ENCODE assay signal across 13 cellular contexts in genomic region chr9:38079410-38080105, GRCh38. TPM values are rescaled to one million over a fixed set of nuclear protein-coding genes. Genes with fewer than 3 reads are reported as not detected.
DNase-seq lines count a peak whose midpoint lies in the region; TF ChIP-seq lines count a peak whose summit lies in the region.
"Had no signal": no experiment of that assay in that cellular context is flagged by ENCODE, and none has a peak within 500 bp of the region (broad histone marks: within the 10 kb centered on the region; RNA-seq: fewer than 3 reads in every experiment).

No MANE protein-coding gene starts in this region.

- no peak overlapping the region for H3K4me3 Mint-ChIP-seq in activated naive CD4-positive, alpha-beta T cell treated with anti-CD3 and anti-CD28 coated beads for 36 hours
- H3K4me3 Mint-ChIP-seq: neural crest cell had no signal

- no peaks in the 10 kb centered on the region for H3K4me1 Mint-ChIP-seq in activated naive CD4-positive, alpha-beta T cell treated with anti-CD3 and anti-CD28 coated beads for 36 hours (ENCODE audit: low read depth)

- DNase-seq in AG10803 (ENCODE audit: low read depth) (peak; percentile 58), LHCN-M2 (ENCODE audit: low read depth) (peak; percentile 81), coronary artery (ENCODE audit: low spot score) (peak; percentile 71), myocyte (ENCODE audit: low read depth) (peak; percentile 63), NCI-H2081 (lab: John Stamatoyannopoulos, UW) (no peak), NCI-H1105 treated with DMSO at 0.1 percent for 48 hours (lab: John Stamatoyannopoulos, UW) (no peak)
- no peak for DNase-seq in activated naive CD4-positive, alpha-beta T cell treated with anti-CD3 and anti-CD28 coated beads for 36 hours
- no peak for DNase-seq in activated CD4-positive, alpha-beta T cell treated with anti-CD3 and anti-CD28 coated beads, Interleukin-2, amount 50 U/mL, for 48 hours
- DNase-seq: amygdala; NCI-H1092 treated with DMSO at 0.1 percent for 48 hours; stimulated activated CD4-positive, alpha-beta T cell treated with anti-CD3 and anti-CD28 coated beads, Interleukin-4, amount 100 ng/mL, for 4 hours; stomach had no signal

- no peak overlapping the region for H3K27ac Mint-ChIP-seq in activated naive CD4-positive, alpha-beta T cell treated with anti-CD3 and anti-CD28 coated beads for 36 hours

- peaks cover 9% of the 10 kb centered on the region for H3K27me3 Mint-ChIP-seq in activated naive CD4-positive, alpha-beta T cell treated with anti-CD3 and anti-CD28 coated beads for 36 hours (ENCODE audit: low read depth)

- no peak overlapping the region for H3K4me3 ChIP-seq in AG10803 (ENCODE audit: low read length)
- no peak overlapping the region for H3K4me3 ChIP-seq in coronary artery
- H3K4me3 ChIP-seq: stomach had no signal

- TF ChIP-seq CTCF in AG10803 (conservative IDR thresholded peaks at IDR 0.05; ENCODE audit: low read length) (no peak), coronary artery (IDR thresholded peaks at IDR 0.05) (no peak)

- CTCF ChIA-PET in activated naive CD4-positive, alpha-beta T cell treated with anti-CD3 and anti-CD28 coated beads for 36 hours (lab: Charles Lee): interaction anchor here (0.5 to 3.0 kb wide), 3 partner anchors 9 to 58 kb away, joined by 3 to 11 read pairs (median 4); no protein-coding TSS in a partner anchor

- H3K9me3 Mint-ChIP-seq in activated naive CD4-positive, alpha-beta T cell treated with anti-CD3 and anti-CD28 coated beads for 36 hours: no peaks in the 10 kb centered on the region
- H3K9me3 Mint-ChIP-seq: neural crest cell had no signal

- no peaks in the 10 kb centered on the region for H3K36me3 Mint-ChIP-seq in activated naive CD4-positive, alpha-beta T cell treated with anti-CD3 and anti-CD28 coated beads for 36 hours (ENCODE audit: low read depth)

- intact Hi-C loops in activated naive CD4-positive, alpha-beta T cell treated with anti-CD3 and anti-CD28 coated beads for 36 hours (cut with micrococcal nuclease): no loop called here

- peak overlapping the region in 1 of 2 donors; percentile 37 for H3K27ac ChIP-seq in coronary artery
- H3K27ac ChIP-seq: stomach had no signal

RNA-seq across cellular contexts. Expression of gene SHB, which starts 10.5 kb away (rescaled TPM):
- 27.1 and 33.2 TPM in 2 replicates for total RNA-seq in LHCN-M2 (2014; rRNA removed)
- polyA plus RNA-seq in LHCN-M2 (2012): 17.6 TPM
- total RNA-seq in myocyte: 13.3 and 20.7 TPM in 2 replicates
- 31.8 TPM for polyA plus RNA-seq in myocyte (2012)
- total RNA-seq in activated naive CD4-positive, alpha-beta T cell treated with anti-CD3 and anti-CD28 coated beads for 36 hours: 1 to 10 TPM; 1.2 TPM

Comparison
In these comparisons a context has a peak if more than half of its experiments do, and no peak if none do; other contexts are left out.
1. DNase-seq: peak in AG10803 (single experiment), LHCN-M2 (single experiment), coronary artery (single experiment) and myocyte (single experiment); none in activated naive CD4-positive, alpha-beta T cell treated with anti-CD3 and anti-CD28 coated beads for 36 hours (single experiment), NCI-H2081 (0 of 2), NCI-H1105 treated with DMSO at 0.1 percent for 48 hours (single experiment) and activated CD4-positive, alpha-beta T cell treated with anti-CD3 and anti-CD28 coated beads, Interleukin-2, amount 50 U/mL, for 48 hours (0 of 2).